ENCODE assay signal across 1 cellular context in the genomic region with DNA sequence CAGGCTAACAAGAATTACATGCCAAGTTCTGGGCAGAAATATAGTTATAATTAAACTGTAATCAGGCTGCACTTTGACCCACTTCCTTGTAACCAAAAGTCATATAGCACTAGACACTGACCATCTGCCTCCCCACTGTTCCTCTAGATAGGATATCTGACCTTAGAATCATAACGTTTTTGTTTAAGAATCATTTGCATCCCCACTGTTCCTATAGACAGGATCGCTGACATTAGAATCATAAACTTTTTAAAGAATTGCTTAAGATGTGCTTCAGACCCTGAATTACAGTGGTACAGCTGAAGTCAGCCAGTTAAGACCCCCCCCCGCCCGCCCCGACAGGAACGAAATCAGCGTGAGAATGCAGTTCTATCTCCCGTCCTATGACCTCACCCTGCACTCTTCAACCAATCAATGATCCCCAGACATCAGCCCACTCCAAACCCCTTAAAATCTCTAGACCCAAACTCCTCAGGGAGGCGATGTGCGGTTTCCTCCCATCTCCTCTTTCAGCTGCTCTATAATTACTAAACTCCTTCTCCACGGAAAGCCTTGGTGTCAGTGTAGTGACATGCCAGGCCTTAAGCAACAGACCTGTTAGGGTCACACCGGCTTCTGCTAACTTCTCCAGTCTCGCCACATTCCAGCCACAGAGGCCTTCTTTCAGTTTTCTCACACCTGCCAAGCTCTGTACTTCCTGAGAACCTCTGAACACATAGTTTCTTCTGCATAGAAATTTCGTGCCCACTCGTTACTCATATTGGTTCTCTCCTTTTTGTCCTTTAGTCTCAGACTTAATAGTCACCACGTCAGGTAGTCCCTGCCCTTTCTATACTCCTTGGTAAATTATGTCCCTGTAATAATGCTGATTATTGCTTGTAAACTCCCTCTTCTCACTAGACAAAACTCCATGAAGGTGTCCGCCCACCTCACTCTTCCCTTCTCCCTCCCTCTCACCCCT.
TF ChIP-seq lines count a peak whose summit lies in the region.

No MANE protein-coding gene starts in this region.

TF ChIP-seq in K562, 482 proteins besides CTCF, POLR2A, EP300 and RAD21 (continued from another document and continues in another):
- TF ChIP-seq ZNF395 (CRISPR knock-in tag; IDR thresholded peaks at IDR 0.05) (peak; percentile 61), NR4A1 (CRISPR knock-in tag; IDR thresholded peaks at IDR 0.05) (no peak), NR4A1 (tag; IDR thresholded peaks at IDR 0.05) (0 out of 2 replicates have a peak, but pooled peaks have one; percentile 20), GATAD2A (IDR thresholded peaks at IDR 0.05) (peak; percentile 43; the same call in 1 of the 2 replicates), TAF1 (IDR thresholded peaks at IDR 0.05; ENCODE audit: control insufficient read depth, extremely low read depth, insufficient read depth, low read length, severe bottlenecking) (no peak), BDP1 (IDR thresholded peaks at IDR 0.05; ENCODE audit: insufficient read depth, insufficient read length) (no peak), CC2D1A (IDR thresholded peaks at IDR 0.05) (peak; percentile 71), ETS2 (tag; IDR thresholded peaks at IDR 0.05; ENCODE audit: borderline replicate concordance, poor library complexity, severe bottlenecking) (no peak), NCOA4 (IDR thresholded peaks at IDR 0.05; ENCODE audit: partially characterized antibody) (no peak), HDAC8 (tag; IDR thresholded peaks at IDR 0.05) (peak; percentile 78; the same call in 1 of the 2 replicates), CREM (IDR thresholded peaks at IDR 0.05; ENCODE audit: low read depth) (peak; percentile 52), HIVEP1 (CRISPR knock-in tag; IDR thresholded peaks at IDR 0.05) (no peak), RREB1 (CRISPR knock-in tag; IDR thresholded peaks at IDR 0.05) (peak; percentile 23; the same call in 1 of the 2 replicates), PRPF4 (IDR thresholded peaks at IDR 0.05; ENCODE audit: insufficient read depth, low read depth, low read length, poor library complexity, severe bottlenecking) (no peak), KDM2B (CRISPR knock-in tag; IDR thresholded peaks at IDR 0.05) (no peak), SMAD2 (IDR thresholded peaks at IDR 0.05; ENCODE audit: low read depth, low read length) (no peak), IRF9 (tag; IDR thresholded peaks at IDR 0.05) (0 out of 2 replicates have a peak, but pooled peaks have one; percentile 40), ARNT (IDR thresholded peaks at IDR 0.05) (peak in 1 of 2 experiments; percentile 67; a peak in 2 of 4 replicates), TEAD4 (IDR thresholded peaks at IDR 0.05; ENCODE audit: low read length) (peak; percentile 53; the same call in 1 of the 2 replicates), TEAD4 (CRISPR knock-in tag; IDR thresholded peaks at IDR 0.05; ENCODE audit: borderline replicate concordance) (no peak), MIER1 (IDR thresholded peaks at IDR 0.05; ENCODE audit: low read depth) (0 out of 2 replicates have a peak, but pooled peaks have one; percentile 36), PTRF (tag; IDR thresholded peaks at IDR 0.05) (no peak), PTBP1 (IDR thresholded peaks at IDR 0.05; ENCODE audit: low read depth, low read length) (no peak), DNMT1 (IDR thresholded peaks at IDR 0.05) (peak; percentile 58; the same call in 1 of the 2 replicates), ZNF445 (CRISPR knock-in tag; IDR thresholded peaks at IDR 0.05; ENCODE audit: low read depth) (0 out of 2 replicates have a peak, but pooled peaks have one; percentile 21), ZNF589 (CRISPR knock-in tag; IDR thresholded peaks at IDR 0.05; ENCODE audit: low read depth) (0 out of 2 replicates have a peak, but pooled peaks have one; percentile 47), KLF1 (tag; IDR thresholded peaks at IDR 0.05) (no peak), LCOR (CRISPR knock-in tag; IDR thresholded peaks at IDR 0.05) (peak; percentile 83; the same call in 1 of the 2 replicates), ZNF583 (CRISPR knock-in tag; IDR thresholded peaks at IDR 0.05) (no peak), LARP7 (IDR thresholded peaks at IDR 0.05) (peak; percentile 33; the same call in 1 of the 2 replicates), ZNF639 (CRISPR knock-in tag; conservative IDR thresholded peaks at IDR 0.05 in 1 of 2, IDR thresholded peaks at IDR 0.05 in 1 of 2) (peak in 1 of 2 experiments; percentile 81; a peak in 2 of 4 replicates), GTF2E2 (tag; IDR thresholded peaks at IDR 0.05) (0 out of 2 replicates have a peak, but pooled peaks have one; percentile 40), RBBP5 (IDR thresholded peaks at IDR 0.05; ENCODE audit: borderline replicate concordance, insufficient read depth, low read length, poor library complexity, severe bottlenecking) (peak; percentile 53), MAFF (IDR thresholded peaks at IDR 0.05; ENCODE audit: low read length) (no peak), ZNF311 (CRISPR knock-in tag; IDR thresholded peaks at IDR 0.05) (no peak), PTTG1 (tag; IDR thresholded peaks at IDR 0.05; ENCODE audit: low read depth) (peak; percentile 39; the same call in 1 of the 2 replicates), C11orf30 (IDR thresholded peaks at IDR 0.05; ENCODE audit: low read depth) (peak; percentile 35; the same call in 1 of the 2 replicates), NFIX (CRISPR knock-in tag; IDR thresholded peaks at IDR 0.05; ENCODE audit: low read depth) (no peak), MAX (CRISPR knock-in tag; IDR thresholded peaks at IDR 0.05) (no peak), MTA3 (IDR thresholded peaks at IDR 0.05; ENCODE audit: borderline replicate concordance) (peak; percentile 51; the same call in 1 of the 2 replicates), ZNF766 (CRISPR knock-in tag; conservative IDR thresholded peaks at IDR 0.05) (peak; percentile 75), SREBF2 (CRISPR knock-in tag; IDR thresholded peaks at IDR 0.05) (no peak), NR2C1 (IDR thresholded peaks at IDR 0.05) (peak; percentile 64), NR2C1 (tag; IDR thresholded peaks at IDR 0.05) (peak; percentile 62), EP400 (IDR thresholded peaks at IDR 0.05) (peak; percentile 34), ZKSCAN8 (CRISPR knock-in tag; IDR thresholded peaks at IDR 0.05) (no peak; the same call in 1 of the 2 replicates), MLX (CRISPR knock-in tag; conservative IDR thresholded peaks at IDR 0.05) (0 out of 4 replicates have a peak, but pooled peaks of 1 of the 2 experiments have one; percentile 48)
- TF ChIP-seq, protein P1, sequence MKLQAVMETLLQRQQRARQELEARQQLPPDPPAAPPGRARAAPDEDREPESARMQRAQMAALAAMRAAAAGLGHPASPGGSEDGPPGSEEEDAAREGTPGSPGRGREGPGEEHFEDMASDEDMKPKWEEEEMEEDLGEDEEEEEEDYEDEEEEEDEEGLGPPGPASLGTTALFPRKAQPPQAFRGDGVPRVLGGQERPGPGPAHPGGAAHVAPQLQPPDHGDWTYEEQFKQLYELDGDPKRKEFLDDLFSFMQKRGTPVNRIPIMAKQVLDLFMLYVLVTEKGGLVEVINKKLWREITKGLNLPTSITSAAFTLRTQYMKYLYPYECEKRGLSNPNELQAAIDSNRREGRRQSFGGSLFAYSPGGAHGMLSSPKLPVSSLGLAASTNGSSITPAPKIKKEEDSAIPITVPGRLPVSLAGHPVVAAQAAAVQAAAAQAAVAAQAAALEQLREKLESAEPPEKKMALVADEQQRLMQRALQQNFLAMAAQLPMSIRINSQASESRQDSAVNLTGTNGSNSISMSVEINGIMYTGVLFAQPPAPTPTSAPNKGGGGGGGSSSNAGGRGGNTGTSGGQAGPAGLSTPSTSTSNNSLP (IDR thresholded peaks at IDR 0.05; ENCODE audit: borderline replicate concordance, low read depth, low read length): peak; percentile 24; the same call in 1 of the 2 replicates
- TF ChIP-seq, protein P2, sequence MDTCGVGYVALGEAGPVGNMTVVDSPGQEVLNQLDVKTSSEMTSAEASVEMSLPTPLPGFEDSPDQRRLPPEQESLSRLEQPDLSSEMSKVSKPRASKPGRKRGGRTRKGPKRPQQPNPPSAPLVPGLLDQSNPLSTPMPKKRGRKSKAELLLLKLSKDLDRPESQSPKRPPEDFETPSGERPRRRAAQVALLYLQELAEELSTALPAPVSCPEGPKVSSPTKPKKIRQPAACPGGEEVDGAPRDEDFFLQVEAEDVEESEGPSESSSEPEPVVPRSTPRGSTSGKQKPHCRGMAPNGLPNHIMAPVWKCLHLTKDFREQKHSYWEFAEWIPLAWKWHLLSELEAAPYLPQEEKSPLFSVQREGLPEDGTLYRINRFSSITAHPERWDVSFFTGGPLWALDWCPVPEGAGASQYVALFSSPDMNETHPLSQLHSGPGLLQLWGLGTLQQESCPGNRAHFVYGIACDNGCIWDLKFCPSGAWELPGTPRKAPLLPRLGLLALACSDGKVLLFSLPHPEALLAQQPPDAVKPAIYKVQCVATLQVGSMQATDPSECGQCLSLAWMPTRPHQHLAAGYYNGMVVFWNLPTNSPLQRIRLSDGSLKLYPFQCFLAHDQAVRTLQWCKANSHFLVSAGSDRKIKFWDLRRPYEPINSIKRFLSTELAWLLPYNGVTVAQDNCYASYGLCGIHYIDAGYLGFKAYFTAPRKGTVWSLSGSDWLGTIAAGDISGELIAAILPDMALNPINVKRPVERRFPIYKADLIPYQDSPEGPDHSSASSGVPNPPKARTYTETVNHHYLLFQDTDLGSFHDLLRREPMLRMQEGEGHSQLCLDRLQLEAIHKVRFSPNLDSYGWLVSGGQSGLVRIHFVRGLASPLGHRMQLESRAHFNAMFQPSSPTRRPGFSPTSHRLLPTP (IDR thresholded peaks at IDR 0.05; ENCODE audit: borderline replicate concordance, extremely low read depth, insufficient read length): no peak
